2 cellular contexts compared by ENCODE assay signal in the genomic region with DNA sequence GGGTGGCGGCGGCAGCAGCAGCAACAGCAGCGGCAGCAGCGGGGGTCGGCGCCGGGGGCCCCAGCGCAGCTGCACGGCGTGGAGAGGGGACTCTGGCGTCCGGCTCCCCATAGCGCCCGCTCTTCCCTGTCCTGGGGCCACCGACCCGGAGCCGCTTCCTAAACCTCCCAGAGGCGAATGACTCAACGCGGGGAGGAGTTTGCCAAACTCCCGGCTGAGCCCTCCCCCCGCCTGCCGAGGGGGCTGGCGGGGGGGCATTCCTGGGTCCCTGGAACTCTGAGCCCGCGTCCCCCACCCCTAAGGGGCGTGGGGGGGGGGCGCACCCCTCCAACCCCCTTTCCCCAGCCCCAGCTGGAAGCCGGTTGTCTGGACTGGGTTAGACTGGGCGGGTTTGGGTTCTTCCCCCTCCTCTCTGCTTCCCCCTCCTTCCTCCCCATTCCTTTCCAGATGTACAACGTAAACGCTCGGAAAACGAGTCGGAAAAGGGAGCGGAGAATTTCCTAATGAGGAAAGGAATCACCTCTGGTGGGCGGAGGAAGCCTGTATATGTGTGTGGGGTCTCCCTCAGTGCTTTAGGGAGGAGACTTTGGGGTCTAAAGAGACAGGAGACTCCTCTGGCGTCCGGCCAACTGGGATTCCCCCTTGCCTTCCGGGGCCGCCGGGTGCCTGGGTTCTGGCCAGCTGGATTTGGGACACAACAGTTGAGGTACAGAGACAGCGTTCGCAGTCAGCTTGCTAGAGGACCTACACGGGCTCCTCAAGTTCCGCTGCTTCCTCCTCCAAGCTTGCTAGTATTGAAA.
A peak's percentile ranks its signal among the peaks of the same experiment; 100 is the strongest.
TF ChIP-seq lines count a peak whose summit lies in the region.

A gene (minus strand): TSS at position 179 of the 800 bp plus-strand sequence. CDS start 68 bp downstream, at position 111.

TF ChIP-seq in SK-N-SH treated with all-trans-retinoic acid at 6 μM for 48 hours, 23 proteins besides CTCF, POLR2A, EP300 and RAD21 (continued from another document):
- TF ChIP-seq, protein P1, sequence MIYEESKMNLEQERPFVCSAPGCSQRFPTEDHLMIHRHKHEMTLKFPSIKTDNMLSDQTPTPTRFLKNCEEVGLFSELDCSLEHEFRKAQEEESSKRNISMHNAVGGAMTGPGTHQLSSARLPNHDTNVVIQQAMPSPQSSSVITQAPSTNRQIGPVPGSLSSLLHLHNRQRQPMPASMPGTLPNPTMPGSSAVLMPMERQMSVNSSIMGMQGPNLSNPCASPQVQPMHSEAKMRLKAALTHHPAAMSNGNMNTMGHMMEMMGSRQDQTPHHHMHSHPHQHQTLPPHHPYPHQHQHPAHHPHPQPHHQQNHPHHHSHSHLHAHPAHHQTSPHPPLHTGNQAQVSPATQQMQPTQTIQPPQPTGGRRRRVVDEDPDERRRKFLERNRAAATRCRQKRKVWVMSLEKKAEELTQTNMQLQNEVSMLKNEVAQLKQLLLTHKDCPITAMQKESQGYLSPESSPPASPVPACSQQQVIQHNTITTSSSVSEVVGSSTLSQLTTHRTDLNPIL (CRISPR knock-in tag; IDR thresholded peaks at IDR 0.05; ENCODE audit: low read depth) = no peak
- TF ChIP-seq ZFP30 (CRISPR knock-in tag; IDR thresholded peaks at IDR 0.05) (no peak), ZFP3 (CRISPR knock-in tag; IDR thresholded peaks at IDR 0.05) (no peak), ZC3H10 (CRISPR knock-in tag; IDR thresholded peaks at IDR 0.05) (no peak)
- TF ChIP-seq, protein P2, sequence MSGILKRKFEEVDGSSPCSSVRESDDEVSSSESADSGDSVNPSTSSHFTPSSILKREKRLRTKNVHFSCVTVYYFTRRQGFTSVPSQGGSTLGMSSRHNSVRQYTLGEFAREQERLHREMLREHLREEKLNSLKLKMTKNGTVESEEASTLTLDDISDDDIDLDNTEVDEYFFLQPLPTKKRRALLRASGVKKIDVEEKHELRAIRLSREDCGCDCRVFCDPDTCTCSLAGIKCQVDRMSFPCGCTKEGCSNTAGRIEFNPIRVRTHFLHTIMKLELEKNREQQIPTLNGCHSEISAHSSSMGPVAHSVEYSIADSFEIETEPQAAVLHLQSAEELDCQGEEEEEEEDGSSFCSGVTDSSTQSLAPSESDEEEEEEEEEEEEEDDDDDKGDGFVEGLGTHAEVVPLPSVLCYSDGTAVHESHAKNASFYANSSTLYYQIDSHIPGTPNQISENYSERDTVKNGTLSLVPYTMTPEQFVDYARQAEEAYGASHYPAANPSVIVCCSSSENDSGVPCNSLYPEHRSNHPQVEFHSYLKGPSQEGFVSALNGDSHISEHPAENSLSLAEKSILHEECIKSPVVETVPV (CRISPR knock-in tag; IDR thresholded peaks at IDR 0.05) = no peak

TF ChIP-seq in K562, 482 proteins besides CTCF, POLR2A, EP300 and RAD21 (continued from another document and continues in another):
- TF ChIP-seq MTA1 (IDR thresholded peaks at IDR 0.05; ENCODE audit: borderline replicate concordance) (peak; percentile 47; the same call in 1 of the 2 replicates), SREBF1 (IDR thresholded peaks at IDR 0.05; ENCODE audit: borderline replicate concordance, low read depth, low read length) (no peak), RCOR1 (IDR thresholded peaks at IDR 0.05; ENCODE audit: borderline replicate concordance in 1 of 2, low read depth in 2 of 2, low read length in 2 of 2) (no peak), MYC (IDR thresholded peaks at IDR 0.05; ENCODE audit: low read depth, low read length) (peak; percentile 15; the same call in 1 of the 2 replicates), MYC (CRISPR knock-in tag; IDR thresholded peaks at IDR 0.05; ENCODE audit: borderline replicate concordance, low read depth) (no peak), ATF7 (IDR thresholded peaks at IDR 0.05) (peak; percentile 68; the same call in 1 of the 2 replicates), ZEB2 (IDR thresholded peaks at IDR 0.05) (no peak), SMARCA5 (IDR thresholded peaks at IDR 0.05) (no peak), CHD1 (IDR thresholded peaks at IDR 0.05; ENCODE audit: low read length) (peak; percentile 14), ZNF707 (CRISPR knock-in tag; conservative IDR thresholded peaks at IDR 0.05) (no peak), NCOA1 (IDR thresholded peaks at IDR 0.05; ENCODE audit: low read depth) (no peak), GATAD2B (IDR thresholded peaks at IDR 0.05; ENCODE audit: borderline replicate concordance) (peak; percentile 65; the same call in 1 of the 2 replicates), SMARCA4 (IDR thresholded peaks at IDR 0.05) (peak; percentile 51; the same call in 1 of the 2 replicates), MAZ (CRISPR knock-in tag; conservative IDR thresholded peaks at IDR 0.05 in 1 of 2, IDR thresholded peaks at IDR 0.05 in 1 of 2) (peak; percentile 82 to 85), CREM (IDR thresholded peaks at IDR 0.05; ENCODE audit: low read depth) (peak; percentile 14; the same call in 1 of the 2 replicates), CTBP1 (IDR thresholded peaks at IDR 0.05; ENCODE audit: borderline replicate concordance) (peak; percentile 16; the same call in 1 of the 2 replicates), KDM4B (IDR thresholded peaks at IDR 0.05; ENCODE audit: borderline replicate concordance in 2 of 2, low read depth in 1 of 2) (peak in 1 of 2 experiments; percentile 90; a peak in 2 of 4 replicates), KDM1A (IDR thresholded peaks at IDR 0.05) (no peak), ZNF561 (CRISPR knock-in tag; conservative IDR thresholded peaks at IDR 0.05) (no peak), ZNF79 (CRISPR knock-in tag; IDR thresholded peaks at IDR 0.05; ENCODE audit: low read depth) (no peak), KDM5B (IDR thresholded peaks at IDR 0.05; ENCODE audit: insufficient replicate concordance, low read depth, low read length) (peak; percentile 75), POLR2B (IDR thresholded peaks at IDR 0.05; ENCODE audit: low read depth, partially characterized antibody) (peak; percentile 64), SAP30 (IDR thresholded peaks at IDR 0.05; ENCODE audit: borderline replicate concordance, insufficient read depth, low read depth, low read length, poor library complexity, severe bottlenecking) (no peak), ZNF121 (CRISPR knock-in tag; conservative IDR thresholded peaks at IDR 0.05) (no peak), NR2C2 (CRISPR knock-in tag; IDR thresholded peaks at IDR 0.05) (no peak), NR2C2 (tag; IDR thresholded peaks at IDR 0.05) (0 out of 2 replicates have a peak, but pooled peaks have one; percentile 19)
- TF ChIP-seq, protein P3, sequence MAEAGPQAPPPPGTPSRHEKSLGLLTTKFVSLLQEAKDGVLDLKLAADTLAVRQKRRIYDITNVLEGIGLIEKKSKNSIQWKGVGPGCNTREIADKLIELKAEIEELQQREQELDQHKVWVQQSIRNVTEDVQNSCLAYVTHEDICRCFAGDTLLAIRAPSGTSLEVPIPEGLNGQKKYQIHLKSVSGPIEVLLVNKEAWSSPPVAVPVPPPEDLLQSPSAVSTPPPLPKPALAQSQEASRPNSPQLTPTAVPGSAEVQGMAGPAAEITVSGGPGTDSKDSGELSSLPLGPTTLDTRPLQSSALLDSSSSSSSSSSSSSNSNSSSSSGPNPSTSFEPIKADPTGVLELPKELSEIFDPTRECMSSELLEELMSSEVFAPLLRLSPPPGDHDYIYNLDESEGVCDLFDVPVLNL (CRISPR knock-in tag; IDR thresholded peaks at IDR 0.05; ENCODE audit: low read depth) = no peak
- TF ChIP-seq, protein P4, sequence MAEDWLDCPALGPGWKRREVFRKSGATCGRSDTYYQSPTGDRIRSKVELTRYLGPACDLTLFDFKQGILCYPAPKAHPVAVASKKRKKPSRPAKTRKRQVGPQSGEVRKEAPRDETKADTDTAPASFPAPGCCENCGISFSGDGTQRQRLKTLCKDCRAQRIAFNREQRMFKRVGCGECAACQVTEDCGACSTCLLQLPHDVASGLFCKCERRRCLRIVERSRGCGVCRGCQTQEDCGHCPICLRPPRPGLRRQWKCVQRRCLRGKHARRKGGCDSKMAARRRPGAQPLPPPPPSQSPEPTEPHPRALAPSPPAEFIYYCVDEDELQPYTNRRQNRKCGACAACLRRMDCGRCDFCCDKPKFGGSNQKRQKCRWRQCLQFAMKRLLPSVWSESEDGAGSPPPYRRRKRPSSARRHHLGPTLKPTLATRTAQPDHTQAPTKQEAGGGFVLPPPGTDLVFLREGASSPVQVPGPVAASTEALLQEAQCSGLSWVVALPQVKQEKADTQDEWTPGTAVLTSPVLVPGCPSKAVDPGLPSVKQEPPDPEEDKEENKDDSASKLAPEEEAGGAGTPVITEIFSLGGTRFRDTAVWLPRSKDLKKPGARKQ (CRISPR knock-in tag; IDR thresholded peaks at IDR 0.05) = no peak
- TF ChIP-seq, protein P5, sequence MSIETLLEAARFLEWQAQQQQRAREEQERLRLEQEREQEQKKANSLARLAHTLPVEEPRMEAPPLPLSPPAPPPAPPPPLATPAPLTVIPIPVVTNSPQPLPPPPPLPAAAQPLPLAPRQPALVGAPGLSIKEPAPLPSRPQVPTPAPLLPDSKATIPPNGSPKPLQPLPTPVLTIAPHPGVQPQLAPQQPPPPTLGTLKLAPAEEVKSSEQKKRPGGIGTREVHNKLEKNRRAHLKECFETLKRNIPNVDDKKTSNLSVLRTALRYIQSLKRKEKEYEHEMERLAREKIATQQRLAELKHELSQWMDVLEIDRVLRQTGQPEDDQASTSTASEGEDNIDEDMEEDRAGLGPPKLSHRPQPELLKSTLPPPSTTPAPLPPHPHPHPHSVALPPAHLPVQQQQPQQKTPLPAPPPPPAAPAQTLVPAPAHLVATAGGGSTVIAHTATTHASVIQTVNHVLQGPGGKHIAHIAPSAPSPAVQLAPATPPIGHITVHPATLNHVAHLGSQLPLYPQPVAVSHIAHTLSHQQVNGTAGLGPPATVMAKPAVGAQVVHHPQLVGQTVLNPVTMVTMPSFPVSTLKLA (conservative IDR thresholded peaks at IDR 0.05) = peak; percentile 32 to 54; a peak in 1 of 4 replicates
- TF ChIP-seq, protein P6, sequence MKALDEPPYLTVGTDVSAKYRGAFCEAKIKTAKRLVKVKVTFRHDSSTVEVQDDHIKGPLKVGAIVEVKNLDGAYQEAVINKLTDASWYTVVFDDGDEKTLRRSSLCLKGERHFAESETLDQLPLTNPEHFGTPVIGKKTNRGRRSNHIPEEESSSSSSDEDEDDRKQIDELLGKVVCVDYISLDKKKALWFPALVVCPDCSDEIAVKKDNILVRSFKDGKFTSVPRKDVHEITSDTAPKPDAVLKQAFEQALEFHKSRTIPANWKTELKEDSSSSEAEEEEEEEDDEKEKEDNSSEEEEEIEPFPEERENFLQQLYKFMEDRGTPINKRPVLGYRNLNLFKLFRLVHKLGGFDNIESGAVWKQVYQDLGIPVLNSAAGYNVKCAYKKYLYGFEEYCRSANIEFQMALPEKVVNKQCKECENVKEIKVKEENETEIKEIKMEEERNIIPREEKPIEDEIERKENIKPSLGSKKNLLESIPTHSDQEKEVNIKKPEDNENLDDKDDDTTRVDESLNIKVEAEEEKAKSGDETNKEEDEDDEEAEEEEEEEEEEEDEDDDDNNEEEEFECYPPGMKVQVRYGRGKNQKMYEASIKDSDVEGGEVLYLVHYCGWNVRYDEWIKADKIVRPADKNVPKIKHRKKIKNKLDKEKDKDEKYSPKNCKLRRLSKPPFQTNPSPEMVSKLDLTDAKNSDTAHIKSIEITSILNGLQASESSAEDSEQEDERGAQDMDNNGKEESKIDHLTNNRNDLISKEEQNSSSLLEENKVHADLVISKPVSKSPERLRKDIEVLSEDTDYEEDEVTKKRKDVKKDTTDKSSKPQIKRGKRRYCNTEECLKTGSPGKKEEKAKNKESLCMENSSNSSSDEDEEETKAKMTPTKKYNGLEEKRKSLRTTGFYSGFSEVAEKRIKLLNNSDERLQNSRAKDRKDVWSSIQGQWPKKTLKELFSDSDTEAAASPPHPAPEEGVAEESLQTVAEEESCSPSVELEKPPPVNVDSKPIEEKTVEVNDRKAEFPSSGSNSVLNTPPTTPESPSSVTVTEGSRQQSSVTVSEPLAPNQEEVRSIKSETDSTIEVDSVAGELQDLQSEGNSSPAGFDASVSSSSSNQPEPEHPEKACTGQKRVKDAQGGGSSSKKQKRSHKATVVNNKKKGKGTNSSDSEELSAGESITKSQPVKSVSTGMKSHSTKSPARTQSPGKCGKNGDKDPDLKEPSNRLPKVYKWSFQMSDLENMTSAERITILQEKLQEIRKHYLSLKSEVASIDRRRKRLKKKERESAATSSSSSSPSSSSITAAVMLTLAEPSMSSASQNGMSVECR (CRISPR knock-in tag; IDR thresholded peaks at IDR 0.05) = 0 out of 2 replicates have a peak, but pooled peaks have one; percentile 26
- TF ChIP-seq, protein P7, sequence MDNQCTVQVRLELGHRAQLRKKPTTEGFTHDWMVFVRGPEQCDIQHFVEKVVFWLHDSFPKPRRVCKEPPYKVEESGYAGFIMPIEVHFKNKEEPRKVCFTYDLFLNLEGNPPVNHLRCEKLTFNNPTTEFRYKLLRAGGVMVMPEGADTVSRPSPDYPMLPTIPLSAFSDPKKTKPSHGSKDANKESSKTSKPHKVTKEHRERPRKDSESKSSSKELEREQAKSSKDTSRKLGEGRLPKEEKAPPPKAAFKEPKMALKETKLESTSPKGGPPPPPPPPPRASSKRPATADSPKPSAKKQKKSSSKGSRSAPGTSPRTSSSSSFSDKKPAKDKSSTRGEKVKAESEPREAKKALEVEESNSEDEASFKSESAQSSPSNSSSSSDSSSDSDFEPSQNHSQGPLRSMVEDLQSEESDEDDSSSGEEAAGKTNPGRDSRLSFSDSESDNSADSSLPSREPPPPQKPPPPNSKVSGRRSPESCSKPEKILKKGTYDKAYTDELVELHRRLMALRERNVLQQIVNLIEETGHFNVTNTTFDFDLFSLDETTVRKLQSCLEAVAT (IDR thresholded peaks at IDR 0.05) = no peak
- TF ChIP-seq, protein P8, sequence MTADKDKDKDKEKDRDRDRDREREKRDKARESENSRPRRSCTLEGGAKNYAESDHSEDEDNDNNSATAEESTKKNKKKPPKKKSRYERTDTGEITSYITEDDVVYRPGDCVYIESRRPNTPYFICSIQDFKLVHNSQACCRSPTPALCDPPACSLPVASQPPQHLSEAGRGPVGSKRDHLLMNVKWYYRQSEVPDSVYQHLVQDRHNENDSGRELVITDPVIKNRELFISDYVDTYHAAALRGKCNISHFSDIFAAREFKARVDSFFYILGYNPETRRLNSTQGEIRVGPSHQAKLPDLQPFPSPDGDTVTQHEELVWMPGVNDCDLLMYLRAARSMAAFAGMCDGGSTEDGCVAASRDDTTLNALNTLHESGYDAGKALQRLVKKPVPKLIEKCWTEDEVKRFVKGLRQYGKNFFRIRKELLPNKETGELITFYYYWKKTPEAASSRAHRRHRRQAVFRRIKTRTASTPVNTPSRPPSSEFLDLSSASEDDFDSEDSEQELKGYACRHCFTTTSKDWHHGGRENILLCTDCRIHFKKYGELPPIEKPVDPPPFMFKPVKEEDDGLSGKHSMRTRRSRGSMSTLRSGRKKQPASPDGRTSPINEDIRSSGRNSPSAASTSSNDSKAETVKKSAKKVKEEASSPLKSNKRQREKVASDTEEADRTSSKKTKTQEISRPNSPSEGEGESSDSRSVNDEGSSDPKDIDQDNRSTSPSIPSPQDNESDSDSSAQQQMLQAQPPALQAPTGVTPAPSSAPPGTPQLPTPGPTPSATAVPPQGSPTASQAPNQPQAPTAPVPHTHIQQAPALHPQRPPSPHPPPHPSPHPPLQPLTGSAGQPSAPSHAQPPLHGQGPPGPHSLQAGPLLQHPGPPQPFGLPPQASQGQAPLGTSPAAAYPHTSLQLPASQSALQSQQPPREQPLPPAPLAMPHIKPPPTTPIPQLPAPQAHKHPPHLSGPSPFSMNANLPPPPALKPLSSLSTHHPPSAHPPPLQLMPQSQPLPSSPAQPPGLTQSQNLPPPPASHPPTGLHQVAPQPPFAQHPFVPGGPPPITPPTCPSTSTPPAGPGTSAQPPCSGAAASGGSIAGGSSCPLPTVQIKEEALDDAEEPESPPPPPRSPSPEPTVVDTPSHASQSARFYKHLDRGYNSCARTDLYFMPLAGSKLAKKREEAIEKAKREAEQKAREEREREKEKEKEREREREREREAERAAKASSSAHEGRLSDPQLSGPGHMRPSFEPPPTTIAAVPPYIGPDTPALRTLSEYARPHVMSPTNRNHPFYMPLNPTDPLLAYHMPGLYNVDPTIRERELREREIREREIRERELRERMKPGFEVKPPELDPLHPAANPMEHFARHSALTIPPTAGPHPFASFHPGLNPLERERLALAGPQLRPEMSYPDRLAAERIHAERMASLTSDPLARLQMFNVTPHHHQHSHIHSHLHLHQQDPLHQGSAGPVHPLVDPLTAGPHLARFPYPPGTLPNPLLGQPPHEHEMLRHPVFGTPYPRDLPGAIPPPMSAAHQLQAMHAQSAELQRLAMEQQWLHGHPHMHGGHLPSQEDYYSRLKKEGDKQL (CRISPR knock-in tag; IDR thresholded peaks at IDR 0.05; ENCODE audit: borderline replicate concordance) = no peak
